ENCODE assay signal across 8 cellular contexts in the genomic region with DNA sequence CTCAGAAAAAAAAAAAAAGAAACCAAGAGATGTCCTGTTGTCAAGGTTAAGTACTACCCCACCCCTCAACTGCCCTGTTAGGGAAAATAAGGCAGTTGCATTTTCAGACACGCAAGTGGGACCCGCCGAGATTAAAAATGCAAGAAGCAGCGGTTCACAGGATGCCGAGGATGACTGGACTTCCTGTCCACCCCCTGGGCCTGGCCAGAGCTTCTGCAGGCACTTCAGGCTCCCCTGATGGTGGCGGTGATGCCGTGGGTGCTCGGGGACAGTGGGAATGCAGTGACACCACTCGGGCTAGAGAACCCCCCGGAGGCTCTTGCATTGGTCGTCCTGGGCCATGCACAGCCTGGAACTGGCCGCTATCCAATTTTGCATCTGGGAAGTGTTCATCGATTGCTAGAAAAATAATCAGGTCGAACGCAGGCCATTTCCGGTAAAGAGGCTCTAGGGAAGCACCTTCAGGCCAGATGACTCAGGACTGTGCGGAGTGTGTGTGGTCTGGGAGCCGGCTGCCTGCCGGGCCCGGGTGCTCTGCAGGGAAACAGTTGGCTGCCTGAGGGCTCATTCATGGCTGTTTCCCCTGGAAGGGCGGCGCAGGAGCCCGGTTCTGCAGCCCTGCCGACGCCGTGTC. TPM values are rescaled to one million over a fixed set of nuclear protein-coding genes. Genes with fewer than 3 reads are reported as not detected.
DNase-seq lines count a peak whose midpoint lies in the region; ATAC-seq and TF ChIP-seq lines count a peak whose summit lies in the region.

No MANE protein-coding gene starts in this region.

- H3K4me3 ChIP-seq in choroid plexus epithelial cell (ENCODE audit: low read depth, low read length) (peak overlapping the region; percentile 42), neutrophil (ENCODE audit: low read depth in 1 of 2, low read length in 1 of 2) (peak overlapping the region; percentile 36 to 54)

- TF ChIP-seq CTCF in choroid plexus epithelial cell (conservative IDR thresholded peaks at IDR 0.05; ENCODE audit: low read depth, low read length) = no peak
- TF ChIP-seq CTCF in neutrophil (IDR thresholded peaks at IDR 0.05) = no peak

- H3K4me1 Mint-ChIP-seq in activated CD4-positive, alpha-beta T cell treated with anti-CD3 and anti-CD28 coated beads, Interleukin-2, amount 10 ng/mL, durations not matched to agents 7 days and 5 days = peaks cover 20% of the 10 kb centered on the region

- DNase-seq in EL = peak; percentile 97
- DNase-seq in NOMO-1 treated with dmso at 0.1 percent for 144 hours (lab: John Stamatoyannopoulos, UW; ENCODE audit: unreplicated experiment) = peak; percentile 95
- DNase-seq in choroid plexus epithelial cell (ENCODE audit: low read depth) = peak; percentile 95
- no peak for DNase-seq in activated CD4-positive, alpha-beta T cell treated with anti-CD3 and anti-CD28 coated beads, Interleukin-2, amount 10 ng/mL, durations not matched to agents 7 days and 5 days
- no peak for DNase-seq in NK-92 (lab: John Stamatoyannopoulos, UW; ENCODE audit: unreplicated experiment)

- no peaks in the 10 kb centered on the region for H3K27me3 ChIP-seq in neutrophil

- no peak for ATAC-seq in GM19397 (IDR thresholded peaks at IDR 0.05; ENCODE audit: unreplicated experiment)
- ATAC-seq in HG03442 (IDR thresholded peaks at IDR 0.05; ENCODE audit: unreplicated experiment) = no peak

- H3K36me3 ChIP-seq in neutrophil = no peaks in the 10 kb centered on the region

- H3K27ac Mint-ChIP-seq in activated CD4-positive, alpha-beta T cell treated with anti-CD3 and anti-CD28 coated beads, Interleukin-2, amount 10 ng/mL, durations not matched to agents 7 days and 5 days = no peak overlapping the region

- no peaks in the 10 kb centered on the region for H3K27me3 Mint-ChIP-seq in activated CD4-positive, alpha-beta T cell treated with anti-CD3 and anti-CD28 coated beads, Interleukin-2, amount 10 ng/mL, durations not matched to agents 7 days and 5 days

- H3K4me1 ChIP-seq in neutrophil (ENCODE audit: control insufficient read depth in 1 of 2, insufficient read depth in 1 of 2, low read depth in 1 of 2, low read length in 1 of 2) = peaks cover 60 to 61% of the 10 kb centered on the region in 2 experiments

- no peak overlapping the region for H3K4me3 Mint-ChIP-seq in activated CD4-positive, alpha-beta T cell treated with anti-CD3 and anti-CD28 coated beads, Interleukin-2, amount 10 ng/mL, durations not matched to agents 7 days and 5 days

- no peaks in the 10 kb centered on the region for H3K9me3 Mint-ChIP-seq in activated CD4-positive, alpha-beta T cell treated with anti-CD3 and anti-CD28 coated beads, Interleukin-2, amount 10 ng/mL, durations not matched to agents 7 days and 5 days

- H3K27ac ChIP-seq in neutrophil = peak overlapping the region; percentile 89

- CTCF ChIA-PET in activated CD4-positive, alpha-beta T cell treated with anti-CD3 and anti-CD28 coated beads, Interleukin-2, amount 10 ng/mL, durations not matched to agents 7 days and 5 days (lab: Charles Lee) = interaction anchor here (0.6 kb wide), 1 partner anchor 430 kb away, joined by 3 read pairs; no protein-coding TSS in a partner anchor

- no peaks in the 10 kb centered on the region for H3K36me3 Mint-ChIP-seq in activated CD4-positive, alpha-beta T cell treated with anti-CD3 and anti-CD28 coated beads, Interleukin-2, amount 10 ng/mL, durations not matched to agents 7 days and 5 days (ENCODE audit: low read depth)

- POLR2A ChIA-PET in activated CD4-positive, alpha-beta T cell treated with anti-CD3 and anti-CD28 coated beads, Interleukin-2, amount 10 ng/mL, durations not matched to agents 7 days and 5 days (lab: Charles Lee) = interaction anchor here (0.6 kb wide), 1 partner anchor 102 kb away, joined by 3 read pairs; no protein-coding TSS in a partner anchor

- H3K9me3 ChIP-seq in neutrophil = no peaks in the 10 kb centered on the region

RNA-seq across cellular contexts. Expression of gene CRISPLD2, which starts 13.4 kb away (rescaled TPM):
- under 1 TPM; 0.25 to 0.27 TPM for total RNA-seq in activated CD4-positive, alpha-beta T cell treated with anti-CD3 and anti-CD28 coated beads, Interleukin-2, amount 10 ng/mL, durations not matched to agents 7 days and 5 days

Comparison
In these comparisons a context has a peak if more than half of its experiments do, and no peak if none do; other contexts are left out.
1. DNase-seq: peak in EL (single experiment), NOMO-1 treated with dmso at 0.1 percent for 144 hours (single experiment) and choroid plexus epithelial cell (single experiment); none in activated CD4-positive, alpha-beta T cell treated with anti-CD3 and anti-CD28 coated beads, Interleukin-2, amount 10 ng/mL, durations not matched to agents 7 days and 5 days (single experiment) and NK-92 (single experiment).